8 cellular contexts compared by ENCODE assay signal in genomic region chr16:87391950-87392822, GRCh38. TPM values are rescaled to one million over a fixed set of nuclear protein-coding genes. Genes with fewer than 3 reads are reported as not detected.
DNase-seq lines count a peak whose midpoint lies in the region; ATAC-seq and TF ChIP-seq lines count a peak whose summit lies in the region.

TSS of gene MAP1LC3B (plus strand) at chr16:87392336. CDS start at chr16:87392428, 92 bp downstream.

- POLR2A ChIA-PET in RWPE1 (lab: Yijun Ruan, JAX; ENCODE audit: low non-redundant PET) = no interaction called here

- intact Hi-C loops in natural killer cell (cut with micrococcal nuclease) = loop anchor here (1.0 to 10.0 kb wide), 2 partner anchors 103 to 373 kb away; partner anchors contain the start of genes KLHDC4 and ZCCHC14

- no peak within 1 kb of the TSS for H2AFZ ChIP-seq in fibroblast of lung (ENCODE audit: low read length)

- H3K36me3 Mint-ChIP-seq in activated T-helper 17 cell treated with anti-CD3 and anti-CD28 coated beads, Interleukin-2, amount 50 U/mL, for 72 hours (ENCODE audit: low read depth) = peaks cover 42% of the 10 kb centered on the region
- no peaks in the 10 kb centered on the region for H3K36me3 Mint-ChIP-seq in natural killer cell

- H3K4me1 ChIP-seq in fibroblast of lung (ENCODE audit: control insufficient read depth, extremely low read depth, insufficient read depth, low read length) = peaks cover 10% of the 10 kb centered on the region

- H3K4me2 ChIP-seq in fibroblast of lung (ENCODE audit: extremely low read depth, insufficient read depth, low read length) = peak within 1 kb of the TSS; percentile 97

- DNase-seq in Daoy (ENCODE audit: low read depth) = peak; percentile 98
- DNase-seq in GOT3 (lab: John Stamatoyannopoulos, UW) = peak; percentile 96
- peak; percentile 96 for DNase-seq in LoVo (ENCODE audit: low spot score)
- DNase-seq in RWPE1 (ENCODE audit: low spot score) = peak; percentile 93
- DNase-seq in fibroblast of lung (ENCODE audit: low read depth in 2 of 2) = peak; percentile 91 to 96
- peak; percentile 100 for DNase-seq in natural killer cell
- peak; percentile 96 to 99 (median 98) for DNase-seq in stimulated activated naive CD4-positive, alpha-beta T cell (lab: John Stamatoyannopoulos, UW)

- no peaks in the 10 kb centered on the region for H3K27me3 ChIP-seq in fibroblast of lung (ENCODE audit: control insufficient read depth, insufficient read depth, low read length)

- H3K4me3 Mint-ChIP-seq in activated T-helper 17 cell treated with anti-CD3 and anti-CD28 coated beads, Interleukin-2, amount 50 U/mL, for 72 hours = peak within 1 kb of the TSS; percentile 90
- H3K4me3 Mint-ChIP-seq in natural killer cell = peak within 1 kb of the TSS; percentile 92

- no peaks in the 10 kb centered on the region for H3K27me3 Mint-ChIP-seq in activated T-helper 17 cell treated with anti-CD3 and anti-CD28 coated beads, Interleukin-2, amount 50 U/mL, for 72 hours
- H3K27me3 Mint-ChIP-seq in natural killer cell (ENCODE audit: low read depth in 2 of 2) = no peaks in the 10 kb centered on the region

- H3K9me3 Mint-ChIP-seq in activated T-helper 17 cell treated with anti-CD3 and anti-CD28 coated beads, Interleukin-2, amount 50 U/mL, for 72 hours = no peaks in the 10 kb centered on the region
- H3K9me3 Mint-ChIP-seq in natural killer cell = no peaks in the 10 kb centered on the region

- CTCF ChIA-PET in RWPE1 (lab: Yijun Ruan, JAX) = no interaction called here

- no peaks in the 10 kb centered on the region for H3K9me3 ChIP-seq in fibroblast of lung (ENCODE audit: control insufficient read depth, insufficient read depth, low read depth, low read length)

- peaks cover 35% of the 10 kb centered on the region for H3K4me1 Mint-ChIP-seq in activated T-helper 17 cell treated with anti-CD3 and anti-CD28 coated beads, Interleukin-2, amount 50 U/mL, for 72 hours
- peaks cover 51 to 52% of the 10 kb centered on the region in 2 donors for H3K4me1 Mint-ChIP-seq in natural killer cell

- TF ChIP-seq CTCF in RWPE1 (conservative IDR thresholded peaks at IDR 0.05; ENCODE audit: low read depth) (no peak), fibroblast of lung (conservative IDR thresholded peaks at IDR 0.05 in 1 of 2, IDR thresholded peaks at IDR 0.05 in 1 of 2; ENCODE audit: low read depth in 1 of 2, low read length in 2 of 2) (no peak), natural killer cell (IDR thresholded peaks at IDR 0.05) (no peak)

- peaks cover 41% of the 10 kb centered on the region for H3K79me2 ChIP-seq in fibroblast of lung (ENCODE audit: control insufficient read depth, insufficient read depth, low read length)

- H3K9ac ChIP-seq in fibroblast of lung (ENCODE audit: insufficient read depth, low read length) = peak within 1 kb of the TSS; percentile 89

- peaks cover 3% of the 10 kb centered on the region for H4K20me1 ChIP-seq in fibroblast of lung (ENCODE audit: control insufficient read depth, extremely low read depth, insufficient read depth, low read length)

- no peaks in the 10 kb centered on the region for H3K36me3 ChIP-seq in fibroblast of lung (ENCODE audit: control insufficient read depth, insufficient read depth, low read length)

- peak within 1 kb of the TSS; percentile 90 for H3K27ac Mint-ChIP-seq in activated T-helper 17 cell treated with anti-CD3 and anti-CD28 coated beads, Interleukin-2, amount 50 U/mL, for 72 hours
- peak within 1 kb of the TSS; percentile 96 to 97 for H3K27ac Mint-ChIP-seq in natural killer cell

- H3K4me3 ChIP-seq in fibroblast of lung (replicated peaks in 1 of 4; ENCODE audit: control extremely low read depth in 1 of 4, insufficient read depth in 1 of 4, low read depth in 3 of 4, low read length in 4 of 4) = peak within 1 kb of the TSS; percentile 70 to 99 (median 92)

- ATAC-seq in activated T-helper 17 cell treated with anti-CD3 and anti-CD28 coated beads, Interleukin-2, amount 50 U/mL, for 72 hours (replicated peaks) = peak; percentile 74
- peak; percentile 57 to 83 (median 71) for ATAC-seq in natural killer cell

- H3K27ac ChIP-seq in RWPE1 = peak within 1 kb of the TSS; percentile 92
- peak within 1 kb of the TSS; percentile 94 for H3K27ac ChIP-seq in fibroblast of lung (ENCODE audit: insufficient read depth, low read length)

RNA-seq across cellular contexts. Expression of gene MAP1LC3B, which starts in this region (rescaled TPM):
- total RNA-seq in Daoy (2014; rRNA removed; shearing (Covaris generic)) = 6.6 and 10.9 TPM in 2 replicates
- total RNA-seq in activated T-helper 17 cell treated with anti-CD3 and anti-CD28 coated beads, Interleukin-2, amount 50 U/mL, for 72 hours = 10 to 100 TPM; 57.3 to 69.1 TPM
- total RNA-seq in fibroblast of lung (28.0 and 41.1 TPM in 2 replicates), natural killer cell (100 to 1,000 TPM; 171 to 220 (median 172) TPM)
- polyA plus RNA-seq in fibroblast of lung = 50.6 and 67.6 TPM in 2 replicates
- polyA plus RNA-seq in fibroblast of lung (2012) = 83.9 and 96.1 TPM in 2 replicates
- polyA minus RNA-seq in fibroblast of lung (ENCODE audit: low replicate concordance) = 15.3 and 30.1 TPM in 2 replicates

Comparison
In these comparisons a context has a peak if more than half of its experiments do, and no peak if none do; other contexts are left out.
1. Peak in every context shown above with its lines: DNase-seq, ATAC-seq, H3K4me3 ChIP-seq and H3K27ac ChIP-seq.